ENCODE assay signal across 8 cellular contexts in the genomic region with DNA sequence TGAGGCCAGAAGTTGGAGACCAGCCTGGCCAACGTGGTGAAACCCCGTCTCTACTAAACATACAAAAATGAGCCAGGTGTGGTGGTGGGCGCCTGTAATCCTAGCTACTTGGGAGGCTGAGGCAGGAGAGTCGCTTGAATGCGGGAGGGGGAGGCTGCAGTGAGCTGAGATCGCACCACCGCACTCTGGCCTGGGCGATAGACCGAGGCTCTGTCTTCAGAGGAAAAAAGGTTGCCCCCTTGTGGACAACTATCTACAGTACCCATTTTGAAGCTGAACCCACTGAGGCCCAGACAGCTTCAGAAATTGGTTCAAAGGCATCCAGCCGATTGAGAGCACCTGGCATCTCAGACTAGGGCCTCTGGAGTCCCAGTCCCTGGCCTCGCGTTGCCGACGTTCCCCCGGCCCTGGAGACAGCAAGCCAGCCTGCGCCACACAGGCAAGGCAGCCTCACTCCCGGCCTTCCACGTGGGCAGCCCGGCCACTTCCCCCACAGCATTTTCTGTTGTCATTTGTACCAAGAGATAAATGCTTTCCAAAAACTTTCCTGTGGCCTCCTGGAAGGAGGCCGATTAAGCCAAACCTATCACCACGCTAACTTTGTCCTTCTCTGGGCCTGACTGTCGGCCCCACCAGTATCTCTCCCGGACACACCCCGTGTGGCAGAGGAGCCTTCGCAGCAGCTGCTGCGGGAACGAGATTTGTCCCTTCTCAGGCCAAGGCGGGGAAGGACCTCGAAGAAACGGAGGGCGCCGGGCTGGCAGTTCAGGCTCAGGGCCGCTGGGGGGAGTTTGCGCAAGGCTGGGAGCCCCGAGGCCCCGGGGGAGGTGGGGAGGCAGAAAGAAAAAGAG.
DNase-seq lines count a peak whose midpoint lies in the region; ATAC-seq and TF ChIP-seq lines count a peak whose summit lies in the region.

No MANE protein-coding gene starts in this region.

- no peaks in the 10 kb centered on the region for H3K9me2 ChIP-seq in MM.1S (replicated peaks; ENCODE audit: insufficient read depth, low read length)
- no peaks in the 10 kb centered on the region for H3K9me2 ChIP-seq in hepatocyte (replicated peaks; ENCODE audit: insufficient read depth)

- no peaks in the 10 kb centered on the region for H3K27me3 ChIP-seq in MM.1S (replicated peaks; ENCODE audit: insufficient read depth, low read length)
- H3K27me3 ChIP-seq in hepatocyte: no peaks in the 10 kb centered on the region

- H2AFZ ChIP-seq in MM.1S (ENCODE audit: low read length) (no peak overlapping the region), hepatocyte (peak overlapping the region; percentile 14)

- ATAC-seq in HG02981 (IDR thresholded peaks at IDR 0.05; ENCODE audit: unreplicated experiment): no peak

- H3K27ac ChIP-seq in MM.1S (ENCODE audit: low read length) (no peak overlapping the region), hepatocyte (no peak overlapping the region)

- H3K9ac ChIP-seq in MM.1S (ENCODE audit: low read length): no peak overlapping the region

- in situ Hi-C loops in G401 (cut with HindIII; ENCODE audit: low sequenced_read_pairs): no loop called here

- H3K4me1 ChIP-seq in MM.1S (ENCODE audit: low read length) (no peaks in the 10 kb centered on the region), hepatocyte (ENCODE audit: insufficient read depth) (no peaks in the 10 kb centered on the region)

- H4K20me1 ChIP-seq in MM.1S (ENCODE audit: insufficient read depth, low read length) (peaks cover 6% of the 10 kb centered on the region), hepatocyte (ENCODE audit: insufficient read depth, poor library complexity, severe bottlenecking) (no peaks in the 10 kb centered on the region)

- H3F3A ChIP-seq in MM.1S (ENCODE audit: insufficient read depth, low read length): peaks cover 7% of the 10 kb centered on the region; the same call in 1 of the 2 replicates

- H3K4me3 ChIP-seq in MM.1S (ENCODE audit: low read length) (no peak overlapping the region), hepatocyte (no peak overlapping the region)

- H3K4me2 ChIP-seq in MM.1S (ENCODE audit: low read depth, low read length) (no peak overlapping the region), hepatocyte (peak overlapping the region; percentile 52)

- H3K79me2 ChIP-seq in MM.1S (ENCODE audit: low read length): peaks cover 96% of the 10 kb centered on the region
- H3K79me2 ChIP-seq in hepatocyte: no peaks in the 10 kb centered on the region

- DNase-seq in G401 (ENCODE audit: low spot score): peak; percentile 1
- DNase-seq in MM.1S: peak; percentile 24
- DNase-seq in activated effector memory CD4-positive, alpha-beta T cell treated with Interleukin-2 at 50 U/mL for 16 hours: peak; percentile 4
- peak; percentile 73 for DNase-seq in hepatocyte (ENCODE audit: low spot score)
- peak; percentile 21 to 41 for DNase-seq in stimulated activated CD4-positive, alpha-beta T cell treated with anti-CD3 and anti-CD28 coated beads, Interleukin-2, amount 100 ng/mL, for 48 hours
- DNase-seq in HPDE6-E6E7 (ENCODE audit: extremely low spot score): no peak
- DNase-seq in mucosa of gallbladder (ENCODE audit: low spot score): no peak

- 58% methylated on average over 36 of the region's 36 CpGs for WGBS in hepatocyte (ENCODE audit: low lambda C conversion rate, missing lambda C conversion rate)

- no peaks in the 10 kb centered on the region for H3K9me3 ChIP-seq in MM.1S (replicated peaks; ENCODE audit: insufficient read depth, low read length)
- H3K9me3 ChIP-seq in hepatocyte (ENCODE audit: low read depth): no peaks in the 10 kb centered on the region

- TF ChIP-seq CTCF in MM.1S (IDR thresholded peaks at IDR 0.05; ENCODE audit: low read length): peak; percentile 41
- TF ChIP-seq CTCF in hepatocyte (IDR thresholded peaks at IDR 0.05; ENCODE audit: poor library complexity): peak; percentile 55

- H3K36me3 ChIP-seq in MM.1S (replicated peaks; ENCODE audit: insufficient read depth, low read length) (peaks cover 24% of the 10 kb centered on the region), hepatocyte (replicated peaks; ENCODE audit: insufficient read depth, low read depth) (no peaks in the 10 kb centered on the region)

Comparison
In these comparisons a context has a peak if more than half of its experiments do, and no peak if none do; other contexts are left out.
1. DNase-seq: peak in G401 (single experiment), MM.1S (single experiment), activated effector memory CD4-positive, alpha-beta T cell treated with Interleukin-2 at 50 U/mL for 16 hours (single experiment), hepatocyte (single experiment) and stimulated activated CD4-positive, alpha-beta T cell treated with anti-CD3 and anti-CD28 coated beads, Interleukin-2, amount 100 ng/mL, for 48 hours (2 of 2); none in HPDE6-E6E7 (single experiment) and mucosa of gallbladder (single experiment).